Comparison of ENCODE assay signal across 14 cellular contexts in the genomic region with DNA sequence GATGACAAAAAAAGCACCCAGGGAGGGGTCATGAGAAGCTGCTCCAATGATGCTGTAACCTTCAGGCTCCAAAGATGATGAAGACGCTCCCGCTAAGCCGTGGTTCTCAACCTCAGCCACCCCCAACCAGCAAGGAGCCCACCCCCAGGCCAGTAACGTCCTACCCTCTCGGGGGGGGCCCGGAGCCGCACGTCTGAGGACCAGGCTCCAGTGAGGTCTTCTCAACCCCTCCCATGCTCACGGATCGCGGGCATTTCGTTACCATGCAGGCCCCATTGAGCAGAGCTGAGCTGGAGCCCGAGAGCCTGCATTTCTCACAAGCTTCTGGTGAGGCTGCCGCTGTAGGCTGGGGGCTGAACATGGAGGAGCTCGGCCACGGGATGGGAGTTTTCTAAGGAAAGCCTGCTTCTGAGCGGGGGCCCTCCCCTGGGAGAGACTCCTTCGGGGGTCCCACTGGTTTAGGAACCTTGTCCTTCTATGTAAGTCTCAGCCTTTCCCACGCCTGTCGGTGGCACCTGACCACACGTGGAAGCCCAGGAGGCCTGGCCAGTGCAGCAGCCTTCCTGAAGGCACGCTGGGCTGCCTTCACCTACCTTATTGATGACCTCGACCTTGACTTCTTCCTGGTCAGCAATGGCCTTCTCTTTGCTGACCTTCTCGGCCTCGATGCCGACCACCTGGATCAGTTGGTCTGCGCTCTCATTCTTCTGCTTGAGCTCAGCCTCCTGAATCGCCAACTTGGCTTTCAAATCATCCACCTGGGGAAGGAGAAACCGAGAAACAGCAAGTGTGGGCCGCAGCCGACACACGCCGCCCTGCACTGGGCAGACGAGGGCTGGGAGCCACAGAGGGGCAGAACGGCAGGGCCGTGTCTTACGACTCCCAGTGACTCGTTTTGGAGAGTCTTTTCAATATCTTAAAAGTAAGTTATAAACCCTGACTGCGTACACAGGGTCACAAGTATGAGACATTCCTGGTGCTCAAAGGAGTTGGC.
A peak's percentile ranks its signal among the peaks of the same experiment; 100 is the strongest.
DNase-seq lines count a peak whose midpoint lies in the region; ATAC-seq and TF ChIP-seq lines count a peak whose summit lies in the region.
"Had no signal": no experiment of that assay in that cellular context is flagged by ENCODE, and none has a peak within 500 bp of the region (broad histone marks: within the 10 kb centered on the region; RNA-seq: fewer than 3 reads in every experiment).

No MANE protein-coding gene starts in this region.

- H3K4ac ChIP-seq in neuronal stem cell (ENCODE audit: low read length), result no peak overlapping the region

- H2BK5ac ChIP-seq in neuronal stem cell (ENCODE audit: low read length), result no peak overlapping the region

- no peak overlapping the region for H3K23ac ChIP-seq in neuronal stem cell (ENCODE audit: low read depth, low read length, poor library complexity)

- no peak overlapping the region for H3K4me2 ChIP-seq in neuronal stem cell (ENCODE audit: insufficient read depth, low read length, poor library complexity, severe bottlenecking)

- H2AK5ac ChIP-seq in neuronal stem cell (ENCODE audit: low read depth, low read length), result no peak overlapping the region

- H3K27me3 ChIP-seq in neuronal stem cell (ENCODE audit: control insufficient read depth in 3 of 3, insufficient read depth in 3 of 3, low read depth in 1 of 3, low read length in 3 of 3), result peaks cover 0 to 2% (median 0%) of the 10 kb centered on the region in 3 experiments

- intact Hi-C loops in lower leg skin (cut with DNase I; ENCODE audit: low total_unique reads), result no loop called here

- H2AFZ ChIP-seq in neuronal stem cell (ENCODE audit: low read length), result no peak overlapping the region

- no peaks in the 10 kb centered on the region for H3K79me1 ChIP-seq in neuronal stem cell (ENCODE audit: low read depth, low read length)

- peak overlapping the region; percentile 65 for H4K8ac ChIP-seq in neuronal stem cell (ENCODE audit: low read depth, low read length)

- peak overlapping the region; percentile 14 for H3K14ac ChIP-seq in neuronal stem cell (ENCODE audit: low read length)

- no peak overlapping the region for H3K27ac ChIP-seq in neuronal stem cell (replicated peaks; ENCODE audit: low read length)

- H3K9me3 ChIP-seq in neuronal stem cell (replicated peaks in 1 of 2; ENCODE audit: control insufficient read depth in 2 of 2, insufficient read depth in 1 of 2, low read depth in 1 of 2, low read length in 2 of 2), result peaks cover 0 to 2% of the 10 kb centered on the region in 2 donors

- H3K4me3 ChIP-seq in neuronal stem cell (ENCODE audit: low read length in 2 of 2) (no peak overlapping the region), lower leg skin (ENCODE audit: low read depth, poor library complexity, severe bottlenecking) (no peak overlapping the region)

- no peak for TF ChIP-seq POLR2A in lower leg skin (IDR thresholded peaks at IDR 0.05)

- no peak for TF ChIP-seq CTCF in lower leg skin (IDR thresholded peaks at IDR 0.05)

- no peak overlapping the region for H3K9ac ChIP-seq in neuronal stem cell (ENCODE audit: low read depth, low read length, poor library complexity)

- H2BK15ac ChIP-seq in neuronal stem cell (ENCODE audit: low read length), result no peak overlapping the region

- peak overlapping the region; percentile 85 for H3K18ac ChIP-seq in neuronal stem cell (ENCODE audit: low read length)

- H2BK120ac ChIP-seq in neuronal stem cell (ENCODE audit: low read depth, low read length), result no peak overlapping the region

- ATAC-seq in HG03175 (IDR thresholded peaks at IDR 0.05; ENCODE audit: unreplicated experiment), result no peak

- H2BK12ac ChIP-seq in neuronal stem cell (ENCODE audit: low read length), result peak overlapping the region; percentile 16

- no peak overlapping the region for H4K91ac ChIP-seq in neuronal stem cell (ENCODE audit: low read depth, low read length, poor library complexity)

- WGBS in neuronal stem cell (ENCODE audit: extremely low coverage in 2 of 2, insufficient read length in 2 of 2, insufficient replicate concordance in 1 of 2), 2 donors, result no CpG with 5 or more reads among the region's 39 CpGs
- 87 to 89% methylated on average over 39 of the region's 39 CpGs for WGBS in lower leg skin, 2 donors

- H3K4me1 ChIP-seq in neuronal stem cell (ENCODE audit: control insufficient read depth in 2 of 2, insufficient read depth in 1 of 2, low read depth in 1 of 2, low read length in 2 of 2), result no peaks in the 10 kb centered on the region

- no peaks in the 10 kb centered on the region for H3K36me3 ChIP-seq in neuronal stem cell (replicated peaks in 1 of 2; ENCODE audit: control insufficient read depth in 2 of 2, insufficient read depth in 2 of 2, low read length in 2 of 2)

- DNase-seq in ecto neural progenitor cell (ENCODE audit: low spot score) (peak; percentile 46), islet precursor cell (peak; percentile 55), neuronal stem cell (ENCODE audit: low spot score) (no peak), lower leg skin (ENCODE audit: low spot score in 2 of 2) (no peak)
- no peak for DNase-seq in activated effector memory CD4-positive, alpha-beta T cell treated with Interleukin-2 at 50 U/mL for 16 hours
- DNase-seq: C1 segment of cervical spinal cord; Calu3; CD4-positive, alpha-beta memory T cell; COR-L47; DMS53; DND-41; GOT3; HCEC 1CT had no signal

Comparison
In these comparisons a context has a peak if more than half of its experiments do, and no peak if none do; other contexts are left out.
1. DNase-seq: peak in ecto neural progenitor cell (single experiment) and islet precursor cell (single experiment); none in neuronal stem cell (single experiment), lower leg skin (0 of 2) and activated effector memory CD4-positive, alpha-beta T cell treated with Interleukin-2 at 50 U/mL for 16 hours (single experiment).